Comparison of ENCODE assay signal across 21 cellular contexts in genomic region chr3:10986592-10986991, GRCh38. TPM values are rescaled to one million over a fixed set of nuclear protein-coding genes. Genes with fewer than 3 reads are reported as not detected.
DNase-seq lines count a peak whose midpoint lies in the region; ATAC-seq and TF ChIP-seq lines count a peak whose summit lies in the region.
"Had no signal": no experiment of that assay in that cellular context is flagged by ENCODE, and none has a peak within 500 bp of the region (broad histone marks: within the 10 kb centered on the region; RNA-seq: fewer than 3 reads in every experiment).

No MANE protein-coding gene starts in this region.

- TF ChIP-seq POLR2A in right lobe of liver (IDR thresholded peaks at IDR 0.05) = no peak

- no peak overlapping the region for H4K91ac ChIP-seq in trophoblast cell (ENCODE audit: low read depth, low read length)

- intact Hi-C loops in Right ventricle myocardium inferior (cut with DNase I) (no loop called here), cardiac septum (cut with DNase I) (no loop called here), left ventricle myocardium inferior (cut with micrococcal nuclease) (no loop called here), right lobe of liver (cut with DNase I) (no loop called here)

- H3K18ac ChIP-seq in trophoblast cell (ENCODE audit: low read length) = no peak overlapping the region

- H3K36me3 ChIP-seq in left ventricle myocardium inferior (no peaks in the 10 kb centered on the region), right lobe of liver (no peaks in the 10 kb centered on the region), trophoblast cell (ENCODE audit: control insufficient read depth in 1 of 2, insufficient read depth in 2 of 2, low read length in 2 of 2) (no peaks in the 10 kb centered on the region)
- H3K36me3 ChIP-seq: BLaER1, HAP-1 had no signal

- no peak overlapping the region for H3K4me3 ChIP-seq in left ventricle myocardium inferior
- H3K4me3 ChIP-seq in right lobe of liver = no peak overlapping the region
- H3K4me3 ChIP-seq in trophoblast cell (ENCODE audit: low read depth, low read length) = peak overlapping the region; percentile 23
- H3K4me3 ChIP-seq: A549, BLaER1, GM23248, HAP-1 had no signal

- TF ChIP-seq CTCF in left ventricle myocardium inferior (IDR thresholded peaks at IDR 0.05; ENCODE audit: borderline replicate concordance) (no peak), right lobe of liver (IDR thresholded peaks at IDR 0.05) (no peak)

- no peak overlapping the region for H3K23ac ChIP-seq in trophoblast cell (ENCODE audit: low read length)

- DNase-seq in Right ventricle myocardium inferior (ENCODE audit: missing footprints) (no peak), cardiac septum (ENCODE audit: low spot score) (no peak), left ventricle myocardium inferior (peak; percentile 30), right lobe of liver (peak in 2 of 3 donors; percentile 73 to 76), trophoblast cell (peak in 1 of 2 donors; percentile 47), NCI-H1092 (lab: John Stamatoyannopoulos, UW) (no peak), NCI-H524 (lab: John Stamatoyannopoulos, UW) (no peak), HPDE6-E6E7 (ENCODE audit: extremely low spot score) (no peak)
- DNase-seq: AML-193; CD4-positive, alpha-beta memory T cell; DMS153; DMS79; GDM1; GM23248 had no signal

- no peak overlapping the region for H2BK120ac ChIP-seq in trophoblast cell (ENCODE audit: insufficient read depth, low read length, poor library complexity)

- H3K27me3 ChIP-seq in left ventricle myocardium inferior (ENCODE audit: low read depth) = peaks cover 21% of the 10 kb centered on the region
- H3K27me3 ChIP-seq in right lobe of liver = no peaks in the 10 kb centered on the region
- peaks cover 9% of the 10 kb centered on the region for H3K27me3 ChIP-seq in trophoblast cell (ENCODE audit: insufficient read depth, low read length)

- H3K4ac ChIP-seq in trophoblast cell (ENCODE audit: low read depth, low read length) = no peak overlapping the region

- no peak overlapping the region for H4K8ac ChIP-seq in trophoblast cell (ENCODE audit: low read depth, low read length)

- ATAC-seq in Right ventricle myocardium inferior = peak; percentile 81
- peak; percentile 42 to 76 (median 64) for ATAC-seq in right lobe of liver
- ATAC-seq: A549 had no signal

- no peaks in the 10 kb centered on the region for H3K79me2 ChIP-seq in trophoblast cell (ENCODE audit: control insufficient read depth, insufficient read depth, low read length, poor library complexity)

- H2BK5ac ChIP-seq in trophoblast cell (ENCODE audit: low read depth, low read length, poor library complexity) = no peak overlapping the region

- no peaks in the 10 kb centered on the region for H3K79me1 ChIP-seq in trophoblast cell (ENCODE audit: low read length)

- H3K9ac ChIP-seq in trophoblast cell (ENCODE audit: low read length) = no peak overlapping the region
- H3K9ac ChIP-seq: BLaER1, GM23248 had no signal

- H3K9me3 ChIP-seq in left ventricle myocardium inferior (replicated peaks) = no peaks in the 10 kb centered on the region
- no peaks in the 10 kb centered on the region for H3K9me3 ChIP-seq in right lobe of liver
- no peaks in the 10 kb centered on the region for H3K9me3 ChIP-seq in trophoblast cell (ENCODE audit: insufficient read depth, low read depth, low read length)
- H3K9me3 ChIP-seq: A549, BLaER1, HAP-1 had no signal

- H3K14ac ChIP-seq in trophoblast cell (ENCODE audit: low read length) = no peak overlapping the region

- H2AK5ac ChIP-seq in trophoblast cell (ENCODE audit: low read length) = no peak overlapping the region

- no peak overlapping the region for H2BK12ac ChIP-seq in trophoblast cell (ENCODE audit: low read length)

- no peak overlapping the region for H4K12ac ChIP-seq in trophoblast cell (ENCODE audit: low read depth, low read length)

- no peak overlapping the region for H3K27ac ChIP-seq in left ventricle myocardium inferior (replicated peaks)
- H3K27ac ChIP-seq in right lobe of liver = peak overlapping the region in 1 of 3 donors; percentile 90
- no peak overlapping the region for H3K27ac ChIP-seq in trophoblast cell (ENCODE audit: low read depth, low read length)
- H3K27ac ChIP-seq: 22Rv1, A549, BLaER1, GM23248 had no signal

- 40% methylated on average over 3 of the region's 5 CpGs for WGBS in right lobe of liver (ENCODE audit: insufficient coverage, low coverage, low lambda C conversion rate, missing lambda C conversion rate)
- no CpG with 5 or more reads among the region's 5 CpGs for WGBS in trophoblast cell (ENCODE audit: extremely low coverage, insufficient coverage, insufficient read length)

- H3K4me2 ChIP-seq in trophoblast cell (ENCODE audit: low read length) = no peak overlapping the region
- H3K4me2 ChIP-seq: A549, BLaER1 had no signal

- H3K4me1 ChIP-seq in left ventricle myocardium inferior (peaks cover 28% of the 10 kb centered on the region), right lobe of liver (peaks cover 0 to 51% (median 23%) of the 10 kb centered on the region in 4 donors), trophoblast cell (ENCODE audit: control insufficient read depth in 1 of 2, insufficient read depth in 2 of 2, low read length in 2 of 2) (no peaks in the 10 kb centered on the region)
- H3K4me1 ChIP-seq: BLaER1, HAP-1 had no signal

- no peak overlapping the region for H2AFZ ChIP-seq in trophoblast cell (ENCODE audit: insufficient read depth, low read length, poor library complexity)
- H2AFZ ChIP-seq: GM23248 had no signal

RNA-seq across cellular contexts. Expression of gene SLC6A1, which starts 6.0 kb away (rescaled TPM):
- total RNA-seq in Right ventricle myocardium inferior = 0.57 TPM
- 2.1 TPM for total RNA-seq in cardiac septum
- 0.77 TPM for total RNA-seq in left ventricle myocardium inferior
- 10 to 100 TPM; 14.5 to 70.1 (median 37.3) TPM for total RNA-seq in right lobe of liver
- not detected in 2 replicates for polyA plus RNA-seq in trophoblast cell (2013)
- total RNA-seq: CD4-positive, alpha-beta memory T cell; GM23248; H4; HT1080 had no signal
- polyA plus RNA-seq: A549; CD14-positive monocyte; CD4-positive, alpha-beta memory T cell; GM23248 had no signal

Comparison
In these comparisons a context has a peak if more than half of its experiments do, and no peak if none do; other contexts are left out.
1. DNase-seq: peak in left ventricle myocardium inferior (single experiment) and right lobe of liver (2 of 3); none in Right ventricle myocardium inferior (single experiment), cardiac septum (single experiment), NCI-H1092 (single experiment), NCI-H524 (0 of 2) and HPDE6-E6E7 (single experiment).